Comparison of ENCODE assay signal across 12 cellular contexts in genomic region chr17:139401-140205, GRCh38. TPM values are rescaled to one million over a fixed set of nuclear protein-coding genes. Genes with fewer than 3 reads are reported as not detected.
"Had no signal": no experiment of that assay in that cellular context is flagged by ENCODE, and none has a peak within 500 bp of the region (broad histone marks: within the 10 kb centered on the region; RNA-seq: fewer than 3 reads in every experiment).

No MANE protein-coding gene starts in this region.

RNA-seq across cellular contexts. Expression of gene SCGB1C2, which starts 2.2 kb away (rescaled TPM):
- total RNA-seq: activated naive CD4-positive, alpha-beta T cell treated with anti-CD3 and anti-CD28 coated beads for 36 hours; endothelial cell of umbilical vein; esophagus squamous epithelium; fibroblast of villous mesenchyme; glomerular endothelial cell; lung microvascular endothelial cell; naive thymus-derived CD4-positive, alpha-beta T cell; PC-9; progenitor cell of endocrine pancreas; SK-MEL-5; T-helper 2 cell treated with Interferon-gamma antibody and Interleukin-4, amounts not matched to agents 100 ng/mL and 5 ng/mL, for 36 hours; thyroid gland had no signal
- polyA plus RNA-seq: endothelial cell of umbilical vein; naive thymus-derived CD4-positive, alpha-beta T cell had no signal

RNA-seq across cellular contexts. Expression of gene DOC2B, which starts 41.8 kb away (rescaled TPM):
- total RNA-seq: fibroblast of villous mesenchyme, PC-9 had no signal
- polyA plus RNA-seq: naive thymus-derived CD4-positive, alpha-beta T cell had no signal
